ENCODE assay signal across 9 cellular contexts in the genomic region with DNA sequence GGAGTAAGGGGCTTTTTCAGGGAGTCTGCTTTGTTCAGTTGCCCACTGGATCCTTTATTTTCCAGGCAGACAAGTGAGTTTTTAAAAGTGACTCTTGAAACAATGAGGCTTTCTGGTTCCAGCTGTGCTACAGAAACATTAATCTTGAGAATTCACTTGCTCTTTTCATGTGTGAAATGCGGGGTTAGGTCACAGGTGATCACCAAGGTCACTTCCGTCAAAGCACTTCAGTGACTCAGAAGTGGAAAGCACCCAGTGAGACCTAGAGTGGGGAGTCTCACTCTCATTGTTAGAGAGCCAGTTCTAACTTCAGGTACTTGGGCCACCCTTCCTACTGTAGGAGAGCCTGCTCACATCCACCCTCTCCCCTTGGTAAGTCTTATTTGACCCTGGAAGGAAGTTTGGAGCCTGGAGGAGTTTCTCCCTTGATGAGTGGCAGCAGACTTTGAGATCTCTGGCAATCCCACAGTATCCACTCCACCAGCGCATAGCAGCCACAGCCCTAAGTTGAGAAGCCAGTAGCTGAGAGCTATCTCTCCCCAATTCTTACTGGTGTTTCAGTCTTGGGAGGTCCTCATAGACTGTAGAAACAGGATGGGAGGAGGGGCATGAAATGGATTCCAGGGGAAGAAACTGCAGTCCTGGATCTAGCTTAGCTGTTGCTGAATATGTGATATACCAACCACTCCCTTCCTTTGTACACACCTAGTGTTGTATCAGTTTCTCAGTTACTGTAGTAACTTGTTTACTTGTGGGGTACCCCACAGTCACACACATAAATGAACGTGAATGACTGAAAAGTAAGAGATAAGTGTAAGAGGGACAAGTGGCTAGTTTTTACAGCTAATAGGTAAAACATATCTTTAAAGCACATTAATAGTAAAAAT. TPM values are rescaled to one million over a fixed set of nuclear protein-coding genes. Genes with fewer than 3 reads are reported as not detected.
DNase-seq lines count a peak whose midpoint lies in the region; ATAC-seq lines count a peak whose summit lies in the region.
"Had no signal": no experiment of that assay in that cellular context is flagged by ENCODE, and none has a peak within 500 bp of the region (broad histone marks: within the 10 kb centered on the region; RNA-seq: fewer than 3 reads in every experiment).

No MANE protein-coding gene starts in this region.

- H3K4me1 Mint-ChIP-seq in T-helper 17 cell (peaks cover 24% of the 10 kb centered on the region), memory B cell (peaks cover 11% of the 10 kb centered on the region)

- H3K27ac Mint-ChIP-seq in T-helper 17 cell (peak overlapping the region; percentile 79), memory B cell (peak overlapping the region; percentile 21)

- peaks cover 1% of the 10 kb centered on the region for H3K9me3 Mint-ChIP-seq in memory B cell

- peak in 1 of 3 donors; percentile 11 for DNase-seq in T-helper 17 cell
- peak in 1 of 2 donors; percentile 21 for DNase-seq in memory B cell (ENCODE audit: low spot score in 2 of 2)
- DNase-seq in NCI-H748 treated with DMSO at 0.1 percent for 48 hours (lab: John Stamatoyannopoulos, UW): no peak
- DNase-seq in dedifferentiated amniotic fluid mesenchymal stem cell (ENCODE audit: extremely low spot score): no peak
- DNase-seq in SKM-1 (lab: John Stamatoyannopoulos, UW; ENCODE audit: unreplicated experiment): no peak
- no peak for DNase-seq in cerebellar nuclear complex (lab: John Stamatoyannopoulos, UW)
- DNase-seq: IMR-90 had no signal

- peaks cover 15% of the 10 kb centered on the region for H3K36me3 Mint-ChIP-seq in T-helper 17 cell (ENCODE audit: low read depth)
- H3K36me3 Mint-ChIP-seq in memory B cell: peaks cover 3% of the 10 kb centered on the region

- H3K9me3 ChIP-seq in T-helper 17 cell (ENCODE audit: control insufficient read depth, low read length, poor library complexity, severe bottlenecking): no peaks in the 10 kb centered on the region

- ATAC-seq in GM18873 (IDR thresholded peaks at IDR 0.05; ENCODE audit: low FRiP score, unreplicated experiment) (peak; percentile 99), HG02870 (IDR thresholded peaks at IDR 0.05; ENCODE audit: unreplicated experiment) (peak; percentile 95), T-helper 17 cell (peak; percentile 97), memory B cell (ENCODE audit: low read depth) (peak; percentile 96)

- H3K27me3 Mint-ChIP-seq in T-helper 17 cell (peaks cover 80% of the 10 kb centered on the region), memory B cell (peaks cover 22% of the 10 kb centered on the region)

- H3K4me3 Mint-ChIP-seq in T-helper 17 cell (no peak overlapping the region), memory B cell (no peak overlapping the region)

RNA-seq across cellular contexts. Expression of a gene that starts 3.1 kb away (rescaled TPM):
- under 1 TPM in 1 of 2 donors, not detected in 1; 0.23 TPM for total RNA-seq in T-helper 17 cell
- total RNA-seq: IMR-90 had no signal

RNA-seq across cellular contexts. Expression of a gene that starts 27.4 kb away (rescaled TPM):
- total RNA-seq in T-helper 17 cell: 10 to 100 TPM; 27.1 to 29.8 TPM
